Comparison of ENCODE assay signal across 8 cellular contexts in the genomic region with DNA sequence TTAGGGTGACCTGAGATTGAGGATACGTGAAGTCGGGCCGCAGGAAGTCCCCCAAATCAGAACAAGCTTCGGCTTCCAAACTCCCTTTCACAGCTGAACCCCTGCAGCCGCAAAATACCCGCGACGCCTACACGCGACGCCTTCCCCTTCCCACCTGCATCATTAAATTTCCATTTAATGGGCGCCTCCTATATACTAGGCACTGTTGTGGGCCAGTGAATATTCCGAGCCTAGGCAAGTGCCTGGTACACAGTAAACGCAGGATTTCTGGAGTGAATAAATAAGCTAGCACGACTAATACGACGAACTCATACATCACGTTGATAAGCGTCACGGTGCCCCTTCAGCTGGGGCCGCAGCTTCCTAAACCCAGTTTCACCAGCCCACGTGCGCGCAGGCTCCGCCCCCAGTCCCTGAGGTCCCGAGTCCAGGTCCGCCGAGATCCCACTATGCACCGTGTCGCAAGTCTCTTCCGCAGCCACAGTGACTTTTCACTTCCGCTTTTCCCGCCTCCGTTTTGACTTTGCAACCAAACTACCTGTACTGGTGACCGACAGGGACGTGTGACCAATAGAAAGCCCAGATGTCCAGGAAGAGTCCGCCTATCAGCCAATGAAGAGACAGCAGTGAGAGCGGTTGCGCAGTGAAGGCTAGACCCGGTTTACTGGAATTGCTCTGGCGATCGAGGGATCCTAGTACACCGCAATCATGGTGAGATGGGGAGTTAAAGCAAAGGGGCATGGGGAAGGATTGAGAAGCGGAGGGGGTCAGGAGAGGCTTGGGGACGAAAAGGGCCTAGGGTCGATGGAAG. TPM values are rescaled to one million over a fixed set of nuclear protein-coding genes. Genes with fewer than 3 reads are reported as not detected.
DNase-seq lines count a peak whose midpoint lies in the region; ATAC-seq and TF ChIP-seq lines count a peak whose summit lies in the region.

A gene (plus strand): TSS at position 623 of the 811 bp plus-strand sequence. CDS start 86 bp downstream, at position 709.

- peak within 1 kb of the TSS; percentile 72 for H3K27ac ChIP-seq in caudate nucleus (ENCODE audit: low read depth, low read length)
- H3K27ac ChIP-seq in spleen: peak within 1 kb of the TSS; percentile 67 to 96 (median 92)

- H3K36me3 ChIP-seq in spleen: peaks cover 2 to 40% (median 30%) of the 10 kb centered on the region in 6 donors

- peaks cover 45 to 90% (median 73%) of the 10 kb centered on the region in 6 donors for H3K4me1 ChIP-seq in spleen

- ATAC-seq in GM19035 (IDR thresholded peaks at IDR 0.05; ENCODE audit: unreplicated experiment) (peak; percentile 95), HG03342 (IDR thresholded peaks at IDR 0.05; ENCODE audit: unreplicated experiment) (peak; percentile 74)

- 0 to 1% (median 1%) methylated on average over 46 of the region's 46 CpGs for WGBS in spleen, 5 donors

- H3K27me3 ChIP-seq in spleen (replicated peaks in 1 of 7): peaks cover 0 to 43% (median 36%) of the 10 kb centered on the region in 7 donors

- TF ChIP-seq POLR2A in spleen (IDR thresholded peaks at IDR 0.05): no peak

- TF ChIP-seq CTCF in AG09319 (IDR thresholded peaks at IDR 0.05; ENCODE audit: low read depth, low read length) (no peak), spleen (IDR thresholded peaks at IDR 0.05 in 8 of 11, conservative IDR thresholded peaks at IDR 0.05 in 3 of 11) (peak in 2 of 11 experiments; percentile 24 to 30)

- DNase-seq in AG09319 (ENCODE audit: extremely low read depth, low read depth) (peak; percentile 99), NCI-H345 treated with DMSO at 0.1 percent for 48 hours (lab: John Stamatoyannopoulos, UW; ENCODE audit: unreplicated experiment) (peak; percentile 99), caudate nucleus (lab: John Stamatoyannopoulos, UW) (peak; percentile 78 to 100 (median 98)), inferior parietal cortex (ENCODE audit: extremely low spot score) (peak; percentile 100), spleen (peak; percentile 99)
- peak; percentile 78 to 87 (median 86) for DNase-seq in activated CD4-positive, CD25-positive, alpha-beta regulatory T cell (lab: John Stamatoyannopoulos, UW)

- peak within 1 kb of the TSS; percentile 69 to 96 (median 88) for H3K4me3 ChIP-seq in spleen

- intact Hi-C loops in spleen (cut with DNase I; ENCODE audit: low total_unique reads): no loop called here

- no peaks in the 10 kb centered on the region for H3K9me3 ChIP-seq in spleen

RNA-seq across cellular contexts. Expression of the gene that starts here (rescaled TPM):
- total RNA-seq in spleen: 100 to 1,000 TPM; 119 to 182 (median 162) TPM
- polyA plus RNA-seq in spleen: 100 to 1,000 TPM; 199 to 235 (median 214) TPM

Comparison
In these comparisons a context has a peak if more than half of its experiments do, and no peak if none do; other contexts are left out.
1. Peak in every context shown above with its lines: DNase-seq, ATAC-seq, H3K4me3 ChIP-seq and H3K27ac ChIP-seq.